1 cellular context compared by ENCODE assay signal in genomic region chr20:10434832-10435812, GRCh38.
TF ChIP-seq lines count a peak whose summit lies in the region.

Gene SLX4IP, plus strand, starts transcription at chr20:10435305. Its CDS starts 22,900 bp downstream, at chr20:10458205.

TF ChIP-seq in HCT116, 20 proteins besides CTCF, POLR2A, EP300 and RAD21 (continued from another document):
- TF ChIP-seq ZBTB33 (IDR thresholded peaks at IDR 0.05; ENCODE audit: extremely low read depth, insufficient replicate concordance, low read length) (peak; percentile 85), SRF (IDR thresholded peaks at IDR 0.05; ENCODE audit: low read depth) (no peak), SIN3A (IDR thresholded peaks at IDR 0.05; ENCODE audit: low read depth) (0 out of 2 replicates have a peak, but pooled peaks have one; percentile 63), CBX3 (IDR thresholded peaks at IDR 0.05; ENCODE audit: low read depth) (peak; percentile 87; the same call in 1 of the 2 replicates), ELF1 (IDR thresholded peaks at IDR 0.05; ENCODE audit: borderline replicate concordance, low read depth) (peak; percentile 88), EGR1 (IDR thresholded peaks at IDR 0.05; ENCODE audit: low read depth) (peak; percentile 99), POLR2AphosphoS5 (IDR thresholded peaks at IDR 0.05; ENCODE audit: low read depth, low read length) (peak; percentile 97), SP1 (IDR thresholded peaks at IDR 0.05; ENCODE audit: low read depth) (peak; percentile 56), JUND (IDR thresholded peaks at IDR 0.05) (peak; percentile 34), REST (IDR thresholded peaks at IDR 0.05; ENCODE audit: low read depth) (no peak), TCF7L2 (IDR thresholded peaks at IDR 0.05; ENCODE audit: borderline replicate concordance, extremely low read depth, insufficient read depth, insufficient read length) (peak; percentile 75), ZNF274 (IDR thresholded peaks at IDR 0.05; ENCODE audit: low read depth, low read length) (no peak), EZH2 (IDR thresholded peaks at IDR 0.05) (no peak)
